ENCODE assay signal across 6 cellular contexts in the genomic region with DNA sequence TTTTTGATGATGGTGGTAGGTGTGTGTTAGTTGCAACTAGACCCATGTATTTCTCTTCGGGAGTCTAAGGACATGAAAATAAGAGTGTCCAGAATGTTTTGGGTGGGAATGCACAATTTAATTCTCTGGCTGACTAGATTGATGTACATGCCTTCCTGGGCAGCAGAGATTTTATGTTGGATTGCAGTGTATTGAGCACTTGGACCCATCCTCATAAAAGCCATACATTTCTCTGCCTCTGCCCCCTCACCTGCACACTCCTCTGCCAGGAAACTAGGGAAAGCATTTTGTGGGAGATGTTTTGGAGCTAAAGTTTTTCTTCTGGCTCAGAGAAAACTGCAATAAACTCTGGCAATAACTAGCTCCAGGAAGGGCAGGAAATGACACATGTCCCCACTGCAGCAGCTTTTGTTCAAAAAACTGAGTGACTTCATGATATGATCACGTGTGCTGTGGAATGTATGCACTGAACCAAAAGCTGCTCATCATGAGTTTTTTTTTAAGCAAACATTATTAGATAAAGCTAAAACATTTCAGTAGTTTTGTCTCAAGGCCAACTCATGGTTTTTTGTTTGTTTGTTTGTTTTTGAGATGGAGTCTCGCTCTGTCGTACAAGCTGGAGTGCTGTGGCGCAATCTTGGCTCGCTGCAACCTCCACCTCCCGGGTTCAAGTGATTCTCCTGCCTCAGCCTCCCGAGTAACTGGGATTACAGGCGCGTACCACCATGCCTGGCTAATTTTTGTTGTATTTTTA. TPM values are rescaled to one million over a fixed set of nuclear protein-coding genes. Genes with fewer than 3 reads are reported as not detected.
A peak's percentile ranks its signal among the peaks of the same experiment; 100 is the strongest.
DNase-seq lines count a peak whose midpoint lies in the region; ATAC-seq, FAIRE-seq and TF ChIP-seq lines count a peak whose summit lies in the region.

No MANE protein-coding gene starts in this region.

- H3K27ac ChIP-seq in CD8-positive, alpha-beta memory T cell (ENCODE audit: low read depth, low read length), result no peak overlapping the region
- peak overlapping the region; percentile 59 to 76 for H3K27ac ChIP-seq in kidney (ENCODE audit: low read depth in 2 of 2, low read length in 2 of 2)

- peak overlapping the region; percentile 25 to 93 (median 72) for H3K27ac Mint-ChIP-seq in CD8-positive, alpha-beta memory T cell
- H3K27ac Mint-ChIP-seq in T-helper 2 cell treated with Interferon-gamma antibody and Interleukin-4, amounts not matched to agents 5 μg/mL and 100 μg/mL, for 36 hours, result peak overlapping the region; percentile 29

- H3K36me3 Mint-ChIP-seq in CD8-positive, alpha-beta memory T cell, result peaks cover 0 to 18% (median 2%) of the 10 kb centered on the region in 3 donors
- H3K36me3 Mint-ChIP-seq in T-helper 2 cell treated with Interferon-gamma antibody and Interleukin-4, amounts not matched to agents 5 μg/mL and 100 μg/mL, for 36 hours (ENCODE audit: low read depth), result peaks cover 10% of the 10 kb centered on the region

- H3K27me3 Mint-ChIP-seq in CD8-positive, alpha-beta memory T cell, result no peaks in the 10 kb centered on the region
- H3K27me3 Mint-ChIP-seq in T-helper 2 cell treated with Interferon-gamma antibody and Interleukin-4, amounts not matched to agents 5 μg/mL and 100 μg/mL, for 36 hours (ENCODE audit: low read depth), result no peaks in the 10 kb centered on the region

- peak overlapping the region in 1 of 2 donors; percentile 28 for H3K9ac ChIP-seq in kidney (ENCODE audit: low read length in 2 of 2)

- H3K27me3 ChIP-seq in CD8-positive, alpha-beta memory T cell (ENCODE audit: insufficient read depth, low read length, poor library complexity, severe bottlenecking), result no peaks in the 10 kb centered on the region

- intact Hi-C loops in kidney (cut with DNase I), result no loop called here

- no peaks in the 10 kb centered on the region for H3K9me3 ChIP-seq in CD8-positive, alpha-beta memory T cell (ENCODE audit: low read length)
- H3K9me3 ChIP-seq in kidney (ENCODE audit: control insufficient read depth in 1 of 2, low read length in 2 of 2), result no peaks in the 10 kb centered on the region

- POLR2A ChIA-PET in CD8-positive, alpha-beta memory T cell (lab: Charles Lee), result interaction anchor here (0.6 kb wide), 1 partner anchor 54 kb away, joined by 3 read pairs; no protein-coding TSS in a partner anchor

- ATAC-seq in GM21786 (IDR thresholded peaks at IDR 0.05; ENCODE audit: unreplicated experiment) (no peak), GM21367 (IDR thresholded peaks at IDR 0.05; ENCODE audit: unreplicated experiment) (no peak), HG03460 (IDR thresholded peaks at IDR 0.05; ENCODE audit: unreplicated experiment) (no peak)

- peaks cover 14% of the 10 kb centered on the region for H3K4me1 ChIP-seq in CD8-positive, alpha-beta memory T cell (ENCODE audit: insufficient read depth, low read length)
- H3K4me1 ChIP-seq in kidney (ENCODE audit: control insufficient read depth in 1 of 2, insufficient read depth in 1 of 2, low read depth in 1 of 2, low read length in 2 of 2), result peaks cover 7 to 19% of the 10 kb centered on the region in 2 donors

- H3K4me3 Mint-ChIP-seq in CD8-positive, alpha-beta memory T cell, result peak overlapping the region in 3 of 7 donors; percentile 9 to 19 (median 12)
- H3K4me3 Mint-ChIP-seq in T-helper 2 cell treated with Interferon-gamma antibody and Interleukin-4, amounts not matched to agents 5 μg/mL and 100 μg/mL, for 36 hours, result peak overlapping the region; percentile 12

- peak in 2 of 5 donors; percentile 19 to 32 for DNase-seq in CD8-positive, alpha-beta memory T cell
- peak; percentile 14 for DNase-seq in T-helper 2 cell treated with Interferon-gamma antibody and Interleukin-4, amounts not matched to agents 5 μg/mL and 100 μg/mL, for 36 hours (ENCODE audit: low spot score)
- no peak for DNase-seq in kidney

- FAIRE-seq in kidney (lab: Jason Lieb, UNC), result no peak

- H3K4me3 ChIP-seq in CD8-positive, alpha-beta memory T cell (ENCODE audit: low read length), result no peak overlapping the region
- no peak overlapping the region for H3K4me3 ChIP-seq in kidney (ENCODE audit: low read length in 2 of 2)

- peaks cover 4% of the 10 kb centered on the region for H3K36me3 ChIP-seq in CD8-positive, alpha-beta memory T cell (ENCODE audit: insufficient read depth, low read length)
- H3K36me3 ChIP-seq in kidney (ENCODE audit: control insufficient read depth in 1 of 2, insufficient read depth in 2 of 2, low read length in 2 of 2), result peaks cover 2 to 7% of the 10 kb centered on the region in 2 donors

- H3K4me1 Mint-ChIP-seq in CD8-positive, alpha-beta memory T cell, result peaks cover 12 to 17% (median 13%) of the 10 kb centered on the region in 3 donors
- H3K4me1 Mint-ChIP-seq in T-helper 2 cell treated with Interferon-gamma antibody and Interleukin-4, amounts not matched to agents 5 μg/mL and 100 μg/mL, for 36 hours (ENCODE audit: low read depth), result peaks cover 10% of the 10 kb centered on the region

- no peak for TF ChIP-seq CTCF in kidney (IDR thresholded peaks at IDR 0.05; ENCODE audit: borderline replicate concordance, extremely low read depth, insufficient read depth)

- CTCF ChIA-PET in CD8-positive, alpha-beta memory T cell (lab: Charles Lee), result interaction anchor here (1.5 kb wide), 1 partner anchor 24 kb away, joined by 3 read pairs; no protein-coding TSS in a partner anchor

- H3K9me3 Mint-ChIP-seq in CD8-positive, alpha-beta memory T cell, result no peaks in the 10 kb centered on the region
- H3K9me3 Mint-ChIP-seq in T-helper 2 cell treated with Interferon-gamma antibody and Interleukin-4, amounts not matched to agents 5 μg/mL and 100 μg/mL, for 36 hours, result no peaks in the 10 kb centered on the region

RNA-seq across cellular contexts. Expression of a gene that starts 17.6 kb away (rescaled TPM):
- total RNA-seq in CD8-positive, alpha-beta memory T cell, result 10 to 100 TPM; 13.7 to 16.9 TPM
- polyA plus RNA-seq in CD8-positive, alpha-beta memory T cell, result 17.7 TPM
- 40.8 TPM for total RNA-seq in kidney
- 33.2 TPM for polyA plus RNA-seq in kidney (ENCODE audit: insufficient read depth, low read depth, low replicate concordance)

RNA-seq across cellular contexts. Expression of a gene that starts 34.2 kb away (rescaled TPM):
- total RNA-seq in CD8-positive, alpha-beta memory T cell, result 10 to 100 TPM; 22.7 TPM
- polyA plus RNA-seq in CD8-positive, alpha-beta memory T cell, result 19.3 TPM
- 16.8 TPM for total RNA-seq in kidney
- 8.4 TPM for polyA plus RNA-seq in kidney (ENCODE audit: insufficient read depth, low read depth, low replicate concordance)

RNA-seq across cellular contexts. Expression of a gene that starts 36.6 kb away (rescaled TPM):
- 10 to 100 TPM; 53.3 to 60.8 TPM for total RNA-seq in CD8-positive, alpha-beta memory T cell
- polyA plus RNA-seq in CD8-positive, alpha-beta memory T cell, result 42.9 TPM
- total RNA-seq in kidney, result 62.1 TPM
- 14.2 TPM for polyA plus RNA-seq in kidney (ENCODE audit: insufficient read depth, low read depth, low replicate concordance)

RNA-seq across cellular contexts. Expression of a gene that starts 40.6 kb away (rescaled TPM):
- 10 to 100 TPM; 58.8 to 61.2 TPM for total RNA-seq in CD8-positive, alpha-beta memory T cell
- 8.2 TPM for polyA plus RNA-seq in CD8-positive, alpha-beta memory T cell
- 57.4 TPM for total RNA-seq in kidney
- 19.8 TPM for polyA plus RNA-seq in kidney (ENCODE audit: insufficient read depth, low read depth, low replicate concordance)

RNA-seq across cellular contexts. Expression of a gene that starts 47.9 kb away (rescaled TPM):
- total RNA-seq in CD8-positive, alpha-beta memory T cell, result not detected
- polyA plus RNA-seq in CD8-positive, alpha-beta memory T cell, result 0.29 TPM
- not detected for total RNA-seq in kidney
- 0.32 TPM for polyA plus RNA-seq in kidney (ENCODE audit: insufficient read depth, low read depth, low replicate concordance)
